Comparison of ENCODE assay signal across 1 cellular context in genomic region chr6:31740397-31741223, GRCh38.
TF ChIP-seq lines count a peak whose summit lies in the region.

No MANE protein-coding gene starts in this region.

TF ChIP-seq in HepG2, 621 proteins besides CTCF, POLR2A, EP300 and RAD21 (continued from another document):
- no peak for TF ChIP-seq ZNF710 (CRISPR knock-in tag; IDR thresholded peaks at IDR 0.05; ENCODE audit: borderline replicate concordance)
- no peak for TF ChIP-seq ZNF800 (CRISPR knock-in tag; IDR thresholded peaks at IDR 0.05)
- 0 out of 2 replicates have a peak, but pooled peaks have one; percentile 39 for TF ChIP-seq ZNF138 (CRISPR knock-in tag; IDR thresholded peaks at IDR 0.05; ENCODE audit: low read depth)
- TF ChIP-seq MTA3 (CRISPR knock-in tag; IDR thresholded peaks at IDR 0.05), result no peak
- no peak for TF ChIP-seq RARG (CRISPR knock-in tag; IDR thresholded peaks at IDR 0.05; ENCODE audit: low read depth)
- no peak for TF ChIP-seq ZBTB26 (CRISPR knock-in tag; IDR thresholded peaks at IDR 0.05; ENCODE audit: borderline replicate concordance)
- no peak for TF ChIP-seq NR1H2 (CRISPR knock-in tag; IDR thresholded peaks at IDR 0.05; ENCODE audit: borderline replicate concordance, low read depth)
- 0 out of 2 replicates have a peak, but pooled peaks have one; percentile 2 for TF ChIP-seq ZNF768 (CRISPR knock-in tag; IDR thresholded peaks at IDR 0.05)
- no peak for TF ChIP-seq NFE2L1 (CRISPR knock-in tag; IDR thresholded peaks at IDR 0.05; ENCODE audit: borderline replicate concordance)
- no peak for TF ChIP-seq ELK4 (CRISPR knock-in tag; IDR thresholded peaks at IDR 0.05; ENCODE audit: borderline replicate concordance)
- peak; percentile 21; the same call in 1 of the 2 replicates for TF ChIP-seq ZNF235 (CRISPR knock-in tag; IDR thresholded peaks at IDR 0.05; ENCODE audit: borderline replicate concordance)
- peak; percentile 20 for TF ChIP-seq AGO2 (optimal IDR thresholded peaks at IDR 0.05; ENCODE audit: low read depth, low read length)
- TF ChIP-seq HOXA7 (CRISPR knock-in tag; IDR thresholded peaks at IDR 0.05), result peak; percentile 13; the same call in 1 of the 2 replicates
- TF ChIP-seq ZNF597 (CRISPR knock-in tag; IDR thresholded peaks at IDR 0.05), result no peak
- no peak for TF ChIP-seq DBP (CRISPR knock-in tag; IDR thresholded peaks at IDR 0.05; ENCODE audit: not compliant biosample characterization)
- TF ChIP-seq ZNF451 (CRISPR knock-in tag; IDR thresholded peaks at IDR 0.05), result no peak
